ENCODE assay signal across 8 cellular contexts in genomic region chr4:1011022-1011694, GRCh38. TPM values are rescaled to one million over a fixed set of nuclear protein-coding genes. Genes with fewer than 3 reads are reported as not detected.
DNase-seq lines count a peak whose midpoint lies in the region; ATAC-seq and TF ChIP-seq lines count a peak whose summit lies in the region.

Gene FGFRL1 (plus strand): TSS chr4:1011626. CDS start chr4:1012486, 860 bp downstream.

- CTCF ChIA-PET in activated naive CD4-positive, alpha-beta T cell treated with anti-CD3 and anti-CD28 coated beads, Interleukin-2, amount 10 ng/mL, durations not matched to agents 7 days and 5 days (lab: Charles Lee), result no interaction called here

- H3K36me3 Mint-ChIP-seq in activated naive CD4-positive, alpha-beta T cell treated with anti-CD3 and anti-CD28 coated beads, Interleukin-2, amount 10 ng/mL, durations not matched to agents 7 days and 5 days, result no peaks in the 10 kb centered on the region

- H3K27ac Mint-ChIP-seq in activated naive CD4-positive, alpha-beta T cell treated with anti-CD3 and anti-CD28 coated beads, Interleukin-2, amount 10 ng/mL, durations not matched to agents 7 days and 5 days, result peak within 1 kb of the TSS; percentile 94

- TF ChIP-seq CTCF in omental fat pad (IDR thresholded peaks at IDR 0.05) (no peak), subcutaneous adipose tissue (IDR thresholded peaks at IDR 0.05; ENCODE audit: low read depth) (no peak)

- peaks cover 16% of the 10 kb centered on the region for H3K4me1 Mint-ChIP-seq in activated naive CD4-positive, alpha-beta T cell treated with anti-CD3 and anti-CD28 coated beads, Interleukin-2, amount 10 ng/mL, durations not matched to agents 7 days and 5 days

- peak within 1 kb of the TSS; percentile 81 for H3K4me3 Mint-ChIP-seq in activated naive CD4-positive, alpha-beta T cell treated with anti-CD3 and anti-CD28 coated beads, Interleukin-2, amount 10 ng/mL, durations not matched to agents 7 days and 5 days

- peaks cover 2% of the 10 kb centered on the region for H3K9me3 Mint-ChIP-seq in activated naive CD4-positive, alpha-beta T cell treated with anti-CD3 and anti-CD28 coated beads, Interleukin-2, amount 10 ng/mL, durations not matched to agents 7 days and 5 days

- ATAC-seq in HG03432 (IDR thresholded peaks at IDR 0.05; ENCODE audit: unreplicated experiment) (peak; percentile 42), SK-N-SH treated with all-trans-retinoic acid at 6 μM for 48 hours (peak; percentile 51), omental fat pad (ENCODE audit: low FRiP score) (peak; percentile 55)

- peak; percentile 36 for DNase-seq in NCI-H146 (lab: John Stamatoyannopoulos, UW)
- no peak for DNase-seq in NCI-H146 treated with DMSO at 0.1 percent for 48 hours (lab: John Stamatoyannopoulos, UW; ENCODE audit: unreplicated experiment)
- peak; percentile 94 for DNase-seq in activated naive CD4-positive, alpha-beta T cell treated with anti-CD3 and anti-CD28 coated beads, Interleukin-2, amount 10 ng/mL, durations not matched to agents 7 days and 5 days
- peak; percentile 58 for DNase-seq in globus pallidus (ENCODE audit: low spot score)
- DNase-seq in omental fat pad (ENCODE audit: low spot score), result peak; percentile 82

- H3K27me3 Mint-ChIP-seq in activated naive CD4-positive, alpha-beta T cell treated with anti-CD3 and anti-CD28 coated beads, Interleukin-2, amount 10 ng/mL, durations not matched to agents 7 days and 5 days, result peaks cover 35% of the 10 kb centered on the region

TF ChIP-seq in SK-N-SH treated with all-trans-retinoic acid at 6 μM for 48 hours, 23 proteins besides CTCF, POLR2A, EP300 and RAD21:
- no peak for TF ChIP-seq CSDC2 (CRISPR knock-in tag; IDR thresholded peaks at IDR 0.05)
- no peak for TF ChIP-seq GLIS3 (CRISPR knock-in tag; IDR thresholded peaks at IDR 0.05)
- TF ChIP-seq ZFP30 (CRISPR knock-in tag; IDR thresholded peaks at IDR 0.05), result no peak
- TF ChIP-seq ZNF565 (CRISPR knock-in tag; conservative IDR thresholded peaks at IDR 0.05; ENCODE audit: low read depth), result no peak
- no peak for TF ChIP-seq SNAI2 (CRISPR knock-in tag; IDR thresholded peaks at IDR 0.05)
- TF ChIP-seq ZC3H10 (CRISPR knock-in tag; IDR thresholded peaks at IDR 0.05), result no peak
- TF ChIP-seq ZFP3 (CRISPR knock-in tag; IDR thresholded peaks at IDR 0.05), result no peak
- no peak for TF ChIP-seq POU6F1 (CRISPR knock-in tag; IDR thresholded peaks at IDR 0.05; ENCODE audit: borderline replicate concordance, low read depth)
- no peak for TF ChIP-seq RARB (CRISPR knock-in tag; IDR thresholded peaks at IDR 0.05)
- TF ChIP-seq CSRNP3 (CRISPR knock-in tag; IDR thresholded peaks at IDR 0.05), result no peak
- TF ChIP-seq TSHZ2 (CRISPR knock-in tag; IDR thresholded peaks at IDR 0.05), result no peak
- TF ChIP-seq TOX (CRISPR knock-in tag; IDR thresholded peaks at IDR 0.05; ENCODE audit: borderline replicate concordance), result no peak
- TF ChIP-seq TCF4 (CRISPR knock-in tag; IDR thresholded peaks at IDR 0.05; ENCODE audit: borderline replicate concordance), result no peak
- TF ChIP-seq ARNTL (CRISPR knock-in tag; IDR thresholded peaks at IDR 0.05; ENCODE audit: borderline replicate concordance, low read depth), result no peak
- no peak for TF ChIP-seq ZNF8 (CRISPR knock-in tag; IDR thresholded peaks at IDR 0.05)
- TF ChIP-seq CREB5 (CRISPR knock-in tag; IDR thresholded peaks at IDR 0.05; ENCODE audit: low read depth), result no peak
- TF ChIP-seq PATZ1 (CRISPR knock-in tag; IDR thresholded peaks at IDR 0.05; ENCODE audit: borderline replicate concordance), result no peak
- TF ChIP-seq ISL1 (CRISPR knock-in tag; IDR thresholded peaks at IDR 0.05), result no peak
- no peak for TF ChIP-seq OSR1 (CRISPR knock-in tag; IDR thresholded peaks at IDR 0.05)
- TF ChIP-seq BACH2 (CRISPR knock-in tag; IDR thresholded peaks at IDR 0.05; ENCODE audit: borderline replicate concordance), result no peak

RNA-seq across cellular contexts. Expression of gene FGFRL1, which starts in this region (rescaled TPM):
- total RNA-seq in omental fat pad, result 10 to 100 TPM; 25.1 to 91.7 (median 68.8) TPM
- 100 to 1,000 TPM in 1 of 4 donors, 10 to 100 TPM in 3; 12.6 to 113 (median 22.7) TPM for total RNA-seq in subcutaneous adipose tissue
